1 cellular context compared by ENCODE assay signal in genomic region chr11:68213555-68214172, GRCh38.
TF ChIP-seq lines count a peak whose summit lies in the region.

No MANE protein-coding gene starts in this region.

TF ChIP-seq in HEK293, 187 proteins besides CTCF, POLR2A, EP300 and RAD21 (continued from another document):
- no peak for TF ChIP-seq ZNF280D (tag by site-specific recombination; IDR thresholded peaks at IDR 0.05)
- TF ChIP-seq, protein P1, sequence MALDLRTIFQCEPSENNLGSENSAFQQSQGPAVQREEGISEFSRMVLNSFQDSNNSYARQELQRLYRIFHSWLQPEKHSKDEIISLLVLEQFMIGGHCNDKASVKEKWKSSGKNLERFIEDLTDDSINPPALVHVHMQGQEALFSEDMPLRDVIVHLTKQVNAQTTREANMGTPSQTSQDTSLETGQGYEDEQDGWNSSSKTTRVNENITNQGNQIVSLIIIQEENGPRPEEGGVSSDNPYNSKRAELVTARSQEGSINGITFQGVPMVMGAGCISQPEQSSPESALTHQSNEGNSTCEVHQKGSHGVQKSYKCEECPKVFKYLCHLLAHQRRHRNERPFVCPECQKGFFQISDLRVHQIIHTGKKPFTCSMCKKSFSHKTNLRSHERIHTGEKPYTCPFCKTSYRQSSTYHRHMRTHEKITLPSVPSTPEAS (tag by site-specific recombination; IDR thresholded peaks at IDR 0.05): no peak
- TF ChIP-seq ELK4 (IDR thresholded peaks at IDR 0.05; ENCODE audit: borderline replicate concordance, low read depth, low read length): no peak
- 0 out of 2 replicates have a peak, but pooled peaks have one; percentile 12 for TF ChIP-seq ZFP69B (tag by site-specific recombination; IDR thresholded peaks at IDR 0.05)
- no peak for TF ChIP-seq ZNF311 (tag by site-specific recombination; IDR thresholded peaks at IDR 0.05; ENCODE audit: borderline replicate concordance)
- TF ChIP-seq ZNF121 (tag by site-specific recombination; IDR thresholded peaks at IDR 0.05): 0 out of 2 replicates have a peak, but pooled peaks have one; percentile 17
- no peak for TF ChIP-seq ZNF133 (tag by site-specific recombination; IDR thresholded peaks at IDR 0.05)
- TF ChIP-seq ZIC2 (tag by site-specific recombination; IDR thresholded peaks at IDR 0.05): peak; percentile 30
- TF ChIP-seq SP7 (tag by site-specific recombination; IDR thresholded peaks at IDR 0.05): peak; percentile 39; the same call in 1 of the 2 replicates
TF ChIP-seq in HEK293: peak in this region for 55.
